Comparison of ENCODE assay signal across 1 cellular context in genomic region chr17:49390548-49391324, GRCh38.
TF ChIP-seq lines count a peak whose summit lies in the region.

No MANE protein-coding gene starts in this region.

TF ChIP-seq in GM23338, 12 proteins besides CTCF, POLR2A, EP300 and RAD21:
- TF ChIP-seq CREB1 (CRISPR knock-in tag; IDR thresholded peaks at IDR 0.05; ENCODE audit: low read depth) (no peak), POLR2AphosphoS5 (IDR thresholded peaks at IDR 0.05; ENCODE audit: low read depth) (no peak), NANOG (IDR thresholded peaks at IDR 0.05; ENCODE audit: borderline replicate concordance) (no peak), EZH2phosphoT487 (IDR thresholded peaks at IDR 0.05; ENCODE audit: unreplicated experiment) (no peak), REST (IDR thresholded peaks at IDR 0.05; ENCODE audit: unreplicated experiment) (no peak), ETS1 (IDR thresholded peaks at IDR 0.05) (no peak), ZNF114 (CRISPR knock-in tag; IDR thresholded peaks at IDR 0.05) (no peak), EZH2 (IDR thresholded peaks at IDR 0.05; ENCODE audit: low read depth, unreplicated experiment) (no peak), JUNB (IDR thresholded peaks at IDR 0.05; ENCODE audit: unreplicated experiment) (no peak), STAT1 (IDR thresholded peaks at IDR 0.05; ENCODE audit: unreplicated experiment) (no peak), ZNF462 (CRISPR knock-in tag; IDR thresholded peaks at IDR 0.05) (no peak), ZNF331 (CRISPR knock-in tag; IDR thresholded peaks at IDR 0.05; ENCODE audit: low read depth) (no peak)
